26 cellular contexts compared by ENCODE assay signal in genomic region chr12:43980627-43981191, GRCh38.
"Had no signal": no experiment of that assay in that cellular context is flagged by ENCODE, and none has a peak within 500 bp of the region (broad histone marks: within the 10 kb centered on the region; RNA-seq: fewer than 3 reads in every experiment).

No MANE protein-coding gene starts in this region.

- H3K27me3 ChIP-seq: dorsolateral prefrontal cortex, esophagus squamous epithelium, gastrocnemius medialis, heart right ventricle, left lung had no signal

- H3K27ac Mint-ChIP-seq: mesothelial cell of epicardium had no signal

- ATAC-seq: esophagus mucosa, gastrocnemius medialis, heart right ventricle, left lung, left ventricle myocardium superior, lower lobe of right lung, mucosa of descending colon had no signal

- H3K36me3 ChIP-seq: esophagus squamous epithelium, gastrocnemius medialis, heart right ventricle, left lung, lower lobe of right lung had no signal

- H3K9me3 ChIP-seq: esophagus squamous epithelium, gastrocnemius medialis, lower lobe of right lung had no signal

- H3K4me3 Mint-ChIP-seq: mesothelial cell of epicardium had no signal

- DNase-seq: dermis blood vessel endothelial cell; dorsolateral prefrontal cortex; effector CD4-positive, alpha-beta T cell; effector memory CD4-positive, alpha-beta T cell; erythroblast; esophagus squamous epithelium; foreskin fibroblast; foreskin melanocyte; gastrocnemius medialis; glutamatergic neuron; head of caudate nucleus; heart right ventricle; hippocampal formation; left lung; left ventricle myocardium superior; lower lobe of right lung; mesenchymal stem cell; mucosa of descending colon had no signal

- H3K4me1 Mint-ChIP-seq: mesothelial cell of epicardium had no signal

- H3K27ac ChIP-seq: coronary artery, dorsolateral prefrontal cortex, epithelial cell of prostate, esophagus squamous epithelium, gastrocnemius medialis, heart right ventricle, left lung, lower lobe of right lung had no signal

- FAIRE-seq: colon, endometrium, islet of Langerhans, keratinocyte had no signal

- H3K4me1 ChIP-seq: gastrocnemius medialis, left lung, lower lobe of right lung had no signal

- H3K4me3 ChIP-seq: coronary artery, dorsolateral prefrontal cortex, esophagus squamous epithelium, gastrocnemius medialis, heart right ventricle, left lung, lower lobe of right lung, mucosa of descending colon had no signal
